9 cellular contexts compared by ENCODE assay signal in the genomic region with DNA sequence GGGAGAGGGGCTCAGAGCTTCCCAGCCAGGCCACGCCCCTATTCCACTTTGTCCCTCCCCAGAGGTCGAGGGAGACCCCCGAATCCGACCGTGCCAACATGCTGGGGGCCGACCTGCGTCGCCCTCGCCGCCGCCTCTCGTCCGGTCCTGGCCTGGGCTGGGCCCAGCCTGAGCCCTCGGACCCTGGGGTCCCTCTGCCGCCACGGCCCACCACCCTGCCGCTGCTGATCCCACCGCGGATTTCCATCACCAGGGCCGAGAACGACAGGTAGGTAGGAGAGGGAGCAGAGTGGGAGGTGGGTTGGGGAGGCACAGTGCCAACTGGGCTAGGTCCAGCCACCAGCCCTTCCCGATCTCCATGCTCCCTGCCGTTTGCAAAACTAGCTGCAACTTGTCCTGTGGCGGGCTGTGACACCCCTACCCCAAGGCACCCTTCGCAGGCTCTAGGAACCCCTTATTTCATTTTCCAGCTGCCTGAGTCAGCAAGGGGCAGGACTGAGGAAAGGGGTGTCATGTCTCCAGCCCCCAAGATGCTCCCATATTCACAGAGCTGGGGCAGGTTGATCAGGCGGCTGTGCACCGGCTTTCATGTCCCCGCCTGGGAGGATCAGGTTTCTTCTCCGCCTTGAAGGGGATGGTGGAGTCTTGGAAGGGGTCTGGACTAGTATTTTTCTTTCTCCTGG. TPM values are rescaled to one million over a fixed set of nuclear protein-coding genes. Genes with fewer than 3 reads are reported as not detected.
DNase-seq lines count a peak whose midpoint lies in the region; ATAC-seq and TF ChIP-seq lines count a peak whose summit lies in the region.
"Had no signal": no experiment of that assay in that cellular context is flagged by ENCODE, and none has a peak within 500 bp of the region (broad histone marks: within the 10 kb centered on the region; RNA-seq: fewer than 3 reads in every experiment).

No MANE protein-coding gene starts in this region.

- H2AFZ ChIP-seq in PC-9, result no peak overlapping the region

- H3K4me3 ChIP-seq in PC-9, result no peak overlapping the region

- H3K79me2 ChIP-seq in PC-9 (ENCODE audit: low read depth), result no peaks in the 10 kb centered on the region

- H3K36me3 Mint-ChIP-seq in activated naive CD4-positive, alpha-beta T cell treated with anti-CD3 and anti-CD28 coated beads, Interleukin-2, amount 50 U/mL, for 24 hours, result no peaks in the 10 kb centered on the region

- intact Hi-C loops in PC-9 (cut with micrococcal nuclease; ENCODE audit: unreplicated experiment), result loop anchor here (5.0 kb wide), 2 partner anchors 280 to 300 kb away; a partner anchor contains a TSS

- POLR2A ChIA-PET in PC-9 (lab: Charles Lee; ENCODE audit: unreplicated experiment), result interaction anchor here (0.5 kb wide), 1 partner anchor 193 kb away, joined by 5 read pairs; no protein-coding TSS in a partner anchor

- H3K27me3 ChIP-seq in PC-9 (ENCODE audit: insufficient read depth, low read depth), result peaks cover 56% of the 10 kb centered on the region

- H3K27me3 Mint-ChIP-seq in activated naive CD4-positive, alpha-beta T cell treated with anti-CD3 and anti-CD28 coated beads, Interleukin-2, amount 50 U/mL, for 24 hours, result peaks cover 36% of the 10 kb centered on the region
- peaks cover 43% of the 10 kb centered on the region for H3K27me3 Mint-ChIP-seq in stimulated activated naive CD8-positive, alpha-beta T cell treated with anti-CD3 and anti-CD28 coated beads, Interleukin-15, amount 100 ng/mL, for 72 hours

- H3K4me1 ChIP-seq in PC-9 (replicated peaks; ENCODE audit: insufficient read depth), result peaks cover 13% of the 10 kb centered on the region; the same call in 1 of the 2 replicates

- no peaks in the 10 kb centered on the region for H3K9me2 ChIP-seq in PC-9 (ENCODE audit: insufficient read depth)

- no peak overlapping the region for H3K27ac ChIP-seq in PC-9

- CTCF ChIA-PET in PC-9 (lab: Charles Lee), result interaction anchor here (0.6 to 1.1 kb wide), 5 partner anchors 8 to 295 kb away, joined by 3 to 9 read pairs (median 4); no protein-coding TSS in a partner anchor

- H3K27ac Mint-ChIP-seq in activated naive CD4-positive, alpha-beta T cell treated with anti-CD3 and anti-CD28 coated beads, Interleukin-2, amount 50 U/mL, for 24 hours, result no peak overlapping the region
- H3K27ac Mint-ChIP-seq in stimulated activated naive CD8-positive, alpha-beta T cell treated with anti-CD3 and anti-CD28 coated beads, Interleukin-15, amount 100 ng/mL, for 72 hours, result no peak overlapping the region

- peaks cover 47% of the 10 kb centered on the region for H3K4me1 Mint-ChIP-seq in activated naive CD4-positive, alpha-beta T cell treated with anti-CD3 and anti-CD28 coated beads, Interleukin-2, amount 50 U/mL, for 24 hours
- peaks cover 82% of the 10 kb centered on the region for H3K4me1 Mint-ChIP-seq in stimulated activated naive CD8-positive, alpha-beta T cell treated with anti-CD3 and anti-CD28 coated beads, Interleukin-15, amount 100 ng/mL, for 72 hours

- peak overlapping the region; percentile 58 for H3K4me3 Mint-ChIP-seq in activated naive CD4-positive, alpha-beta T cell treated with anti-CD3 and anti-CD28 coated beads, Interleukin-2, amount 50 U/mL, for 24 hours
- peak overlapping the region; percentile 73 to 86 for H3K4me3 Mint-ChIP-seq in stimulated activated naive CD8-positive, alpha-beta T cell treated with anti-CD3 and anti-CD28 coated beads, Interleukin-15, amount 100 ng/mL, for 72 hours

- no peak for DNase-seq in activated naive CD4-positive, alpha-beta T cell treated with Interleukin-2 at 50 U/mL for 16 hours
- DNase-seq in PC-9 (no peak), left lobe of liver (ENCODE audit: low spot score) (no peak), NCI-H526 treated with DMSO at 0.1 percent for 48 hours (lab: John Stamatoyannopoulos, UW) (no peak)
- no peak for DNase-seq in stimulated activated naive CD8-positive, alpha-beta T cell treated with anti-CD3 and anti-CD28 coated beads, Interleukin-15, amount 100 ng/mL, for 72 hours
- DNase-seq: activated effector memory CD4-positive, alpha-beta T cell treated with anti-CD3 and anti-CD28 coated beads, Interleukin-2, amount 50 U/mL, for 16 hours had no signal

- H4K20me1 ChIP-seq in PC-9 (ENCODE audit: insufficient read depth), result no peaks in the 10 kb centered on the region

- peak; percentile 4 for ATAC-seq in esophagus mucosa
- ATAC-seq in stimulated activated naive CD8-positive, alpha-beta T cell treated with anti-CD3 and anti-CD28 coated beads, Interleukin-15, amount 100 ng/mL, for 72 hours, result no peak
- no peak for ATAC-seq in left lobe of liver
- no peak for ATAC-seq in HG03097 (IDR thresholded peaks at IDR 0.05; ENCODE audit: low FRiP score, unreplicated experiment)

- H3K36me3 ChIP-seq in PC-9 (ENCODE audit: low read depth), result no peaks in the 10 kb centered on the region

- H3K9me3 ChIP-seq in PC-9 (ENCODE audit: insufficient read depth, low read depth), result 0 out of 2 replicates have a peak, but pooled peaks cover 3% of the 10 kb centered on the region

- no peak for TF ChIP-seq CTCF in PC-9 (conservative IDR thresholded peaks at IDR 0.05)

- no peaks in the 10 kb centered on the region for H3K9me3 Mint-ChIP-seq in activated naive CD4-positive, alpha-beta T cell treated with anti-CD3 and anti-CD28 coated beads, Interleukin-2, amount 50 U/mL, for 24 hours
- no peaks in the 10 kb centered on the region for H3K9me3 Mint-ChIP-seq in stimulated activated naive CD8-positive, alpha-beta T cell treated with anti-CD3 and anti-CD28 coated beads, Interleukin-15, amount 100 ng/mL, for 72 hours

- no TSS peak for BruUV-seq in PC-9 (replicated peaks; lab: Mats Ljungman, UMichigan)

- 0 out of 2 replicates have a peak overlapping the region, but pooled peaks have one; percentile 2 for H3K4me2 ChIP-seq in PC-9

- H3F3A ChIP-seq in PC-9 (ENCODE audit: insufficient read depth, low read depth), result peaks cover 52% of the 10 kb centered on the region

RNA-seq across cellular contexts. Expression of a gene that starts 2.6 kb away (rescaled TPM):
- 8.9 and 10.4 TPM in 2 replicates for total RNA-seq in PC-9 (2021)
- 0.92 TPM for total RNA-seq in esophagus mucosa
- total RNA-seq in left lobe of liver, result 1.7 TPM

RNA-seq across cellular contexts. Expression of a gene that starts 14.4 kb away (rescaled TPM):
- 156 and 191 TPM in 2 replicates for total RNA-seq in PC-9 (2021)
- total RNA-seq in esophagus mucosa, result 86.5 TPM
- 49.4 TPM for total RNA-seq in left lobe of liver

RNA-seq across cellular contexts. Expression of a gene that starts 37.4 kb away (rescaled TPM):
- total RNA-seq in PC-9 (2021) (94.7 and 102 TPM in 2 replicates), esophagus mucosa (51.1 TPM), left lobe of liver (78.8 TPM)
